ENCODE assay signal across 5 cellular contexts in genomic region chr19:38360839-38361631, GRCh38. TPM values are rescaled to one million over a fixed set of nuclear protein-coding genes. Genes with fewer than 3 reads are reported as not detected.
DNase-seq lines count a peak whose midpoint lies in the region; ATAC-seq and TF ChIP-seq lines count a peak whose summit lies in the region.

No MANE protein-coding gene starts in this region.

- no peak for TF ChIP-seq CTCF in Peyer's patch (IDR thresholded peaks at IDR 0.05)
- no peak for TF ChIP-seq CTCF in esophagus squamous epithelium (IDR thresholded peaks at IDR 0.05)

- no peak overlapping the region for H3K27ac Mint-ChIP-seq in stimulated activated memory B cell treated with anti-CD40 and anti-IgM and Interleukin-4, amounts not matched to agents 10 μg/mL and 1 μg/mL and 100 μg/mL, for 72 hours

- DNase-seq in Peyer's patch = no peak
- no peak for DNase-seq in esophagus squamous epithelium (lab: John Stamatoyannopoulos, UW)
- DNase-seq in amygdala (lab: John Stamatoyannopoulos, UW) = no peak

- no peaks in the 10 kb centered on the region for H3K36me3 Mint-ChIP-seq in stimulated activated memory B cell treated with anti-CD40 and anti-IgM and Interleukin-4, amounts not matched to agents 10 μg/mL and 1 μg/mL and 100 μg/mL, for 72 hours

- TF ChIP-seq POLR2A in Peyer's patch (IDR thresholded peaks at IDR 0.05) = no peak
- no peak for TF ChIP-seq POLR2A in esophagus squamous epithelium (IDR thresholded peaks at IDR 0.05)

- H3K27ac ChIP-seq in Peyer's patch = peak overlapping the region in 1 of 4 donors; percentile 58
- H3K27ac ChIP-seq in esophagus squamous epithelium = peak overlapping the region; percentile 56 to 86 (median 84)

- peak overlapping the region; percentile 32 to 65 (median 63) for H3K4me3 ChIP-seq in Peyer's patch
- H3K4me3 ChIP-seq in esophagus squamous epithelium = peak overlapping the region; percentile 50 to 81 (median 66)

- H3K27me3 ChIP-seq in Peyer's patch (peaks cover 0 to 3% of the 10 kb centered on the region in 2 donors), esophagus squamous epithelium (peaks cover 0 to 60% (median 0%) of the 10 kb centered on the region in 4 donors)

- H3K4me3 Mint-ChIP-seq in stimulated activated memory B cell treated with anti-CD40 and anti-IgM and Interleukin-4, amounts not matched to agents 10 μg/mL and 1 μg/mL and 100 μg/mL, for 72 hours = peak overlapping the region; percentile 86

- H3K4me1 ChIP-seq in Peyer's patch (peaks cover 0 to 19% (median 4%) of the 10 kb centered on the region in 4 donors), esophagus squamous epithelium (peaks cover 3 to 22% (median 13%) of the 10 kb centered on the region in 3 donors)

- no peak for ATAC-seq in stimulated activated memory B cell treated with anti-CD40 and anti-IgM and Interleukin-4, amounts not matched to agents 10 μg/mL and 1 μg/mL and 100 μg/mL, for 72 hours
- no peak for ATAC-seq in HG02981 (IDR thresholded peaks at IDR 0.05; ENCODE audit: unreplicated experiment)

- peaks cover 34% of the 10 kb centered on the region for H3K27me3 Mint-ChIP-seq in stimulated activated memory B cell treated with anti-CD40 and anti-IgM and Interleukin-4, amounts not matched to agents 10 μg/mL and 1 μg/mL and 100 μg/mL, for 72 hours

- intact Hi-C loops in esophagus squamous epithelium (cut with DNase I) = no loop called here

- H3K9me3 ChIP-seq in Peyer's patch = no peaks in the 10 kb centered on the region
- no peaks in the 10 kb centered on the region for H3K9me3 ChIP-seq in esophagus squamous epithelium

- 16 to 25% methylated on average over 22 to 23 of the region's 23 CpGs for WGBS in esophagus squamous epithelium, 2 donors

- no peaks in the 10 kb centered on the region for H3K9me3 Mint-ChIP-seq in stimulated activated memory B cell treated with anti-CD40 and anti-IgM and Interleukin-4, amounts not matched to agents 10 μg/mL and 1 μg/mL and 100 μg/mL, for 72 hours

- peaks cover 24% of the 10 kb centered on the region for H3K4me1 Mint-ChIP-seq in stimulated activated memory B cell treated with anti-CD40 and anti-IgM and Interleukin-4, amounts not matched to agents 10 μg/mL and 1 μg/mL and 100 μg/mL, for 72 hours

- H3K36me3 ChIP-seq in Peyer's patch = no peaks in the 10 kb centered on the region
- H3K36me3 ChIP-seq in esophagus squamous epithelium = no peaks in the 10 kb centered on the region

RNA-seq across cellular contexts. Expression of gene PSMD8, which starts 13.3 kb away (rescaled TPM):
- total RNA-seq in Peyer's patch (100 to 1,000 TPM; 118 to 211 (median 164) TPM), esophagus squamous epithelium (100 to 1,000 TPM; 172 to 231 (median 197) TPM)

RNA-seq across cellular contexts. Expression of gene CATSPERG, which starts 25.4 kb away (rescaled TPM):
- total RNA-seq in Peyer's patch (10 to 100 TPM in 3 of 4 donors, 1 to 10 TPM in 1; 5.0 to 51.0 (median 22.8) TPM), esophagus squamous epithelium (1 to 10 TPM in 2 of 4 donors, under 1 TPM in 2; 0.19 to 5.3 (median 1.1) TPM)

RNA-seq across cellular contexts. Expression of gene GGN, which starts 26.8 kb away (rescaled TPM):
- total RNA-seq in Peyer's patch (10 to 100 TPM in 1 of 4 donors, 1 to 10 TPM in 3; 2.5 to 10.1 (median 6.2) TPM), esophagus squamous epithelium (under 1 TPM in 1 of 4 donors, not detected in 3; 0.15 TPM)

RNA-seq across cellular contexts. Expression of gene SPRED3, which starts 27.5 kb away (rescaled TPM):
- total RNA-seq in Peyer's patch = 1 to 10 TPM in 2 of 4 donors, under 1 TPM in 1, not detected in 1; 0.88 to 5.9 (median 2.4) TPM
- under 1 TPM in 3 of 4 donors, not detected in 1; 0.15 to 0.38 (median 0.35) TPM for total RNA-seq in esophagus squamous epithelium

RNA-seq across cellular contexts. Expression of gene KCNK6, which starts 41.4 kb away (rescaled TPM):
- total RNA-seq in Peyer's patch = 10 to 100 TPM in 2 of 4 donors, 1 to 10 TPM in 2; 7.4 to 19.3 (median 12.3) TPM
- total RNA-seq in esophagus squamous epithelium = 10 to 100 TPM; 13.7 to 27.0 (median 21.6) TPM
